8 cellular contexts compared by ENCODE assay signal in genomic region chr1:19704247-19705113, GRCh38. TPM values are rescaled to one million over a fixed set of nuclear protein-coding genes. Genes with fewer than 3 reads are reported as not detected.
DNase-seq lines count a peak whose midpoint lies in the region; ATAC-seq and TF ChIP-seq lines count a peak whose summit lies in the region.

No MANE protein-coding gene starts in this region.

- H3K36me3 ChIP-seq in Panc1 (ENCODE audit: control insufficient read depth, insufficient read depth, low read length) (no peaks in the 10 kb centered on the region), tibial artery (peaks cover 5 to 30% (median 13%) of the 10 kb centered on the region in 3 donors)

- DNase-seq in COLO829 (ENCODE audit: low spot score) = peak; percentile 83
- DNase-seq in HEK293T (ENCODE audit: extremely low spot score) = peak; percentile 90
- peak; percentile 38 for DNase-seq in Panc1 (ENCODE audit: low read depth, low spot score)
- DNase-seq in activated effector memory CD4-positive, alpha-beta T cell treated with Interleukin-2 at 50 U/mL for 16 hours = peak; percentile 48
- peak; percentile 35 for DNase-seq in foreskin melanocyte
- DNase-seq in non-pigmented ciliary epithelial cell (ENCODE audit: low read depth) = peak; percentile 36
- DNase-seq in tibial artery = peak; percentile 67 to 78

- H3K27ac ChIP-seq in Panc1 (ENCODE audit: low read length) (no peak overlapping the region), tibial artery (no peak overlapping the region)

- in situ Hi-C loops in Panc1 (cut with HindIII; ENCODE audit: low pct_unique_long_range_greater_than_20kb, low sequenced_read_pairs) = no loop called here

- TF ChIP-seq CTCF in Panc1 (IDR thresholded peaks at IDR 0.05) (peak; percentile 97), tibial artery (IDR thresholded peaks at IDR 0.05) (peak; percentile 84 to 91)

- BruUV-seq in Panc1 (replicated peaks; lab: Mats Ljungman, UMichigan) = no TSS peak

- H3K4me3 ChIP-seq in Panc1 (ENCODE audit: low read depth in 2 of 2, low read length in 2 of 2) (no peak overlapping the region), tibial artery (no peak overlapping the region)

- POLR2A ChIA-PET in HEK293T (lab: Yijun Ruan, JAX) (interaction anchor here (1.0 to 1.5 kb wide), 3 partner anchors 10 to 42 kb away, joined by 4 to 6 read pairs (median 5); no protein-coding TSS in a partner anchor), Panc1 (lab: Charles Lee) (interaction anchor here (0.5 to 0.6 kb wide), 2 partner anchors 8 to 98 kb away, joined by 3 read pairs; no protein-coding TSS in a partner anchor)

- intact Hi-C loops in Panc1 (cut with micrococcal nuclease; ENCODE audit: unreplicated experiment) (no loop called here), tibial artery (cut with DNase I; ENCODE audit: low total_unique reads) (no loop called here)

- ATAC-seq in Panc1 (peak; percentile 96), GM21360 (IDR thresholded peaks at IDR 0.05; ENCODE audit: unreplicated experiment) (no peak)

- no peaks in the 10 kb centered on the region for H3K27me3 ChIP-seq in Panc1 (ENCODE audit: control insufficient read depth, insufficient read depth, low read length)
- H3K27me3 ChIP-seq in tibial artery = no peaks in the 10 kb centered on the region

- CTCF ChIA-PET in HEK293T (lab: Yijun Ruan, JAX) (interaction anchor here (0.6 to 4.1 kb wide), 10 partner anchors 9 to 212 kb away, joined by 3 to 53 read pairs (median 4); no protein-coding TSS in a partner anchor), Panc1 (lab: Charles Lee) (interaction anchor here (0.6 to 3.8 kb wide), 5 partner anchors 23 to 96 kb away, joined by 3 to 57 read pairs (median 5); no protein-coding TSS in a partner anchor)

- H3K4me1 ChIP-seq in Panc1 (ENCODE audit: control insufficient read depth, insufficient read depth, low read length) (no peaks in the 10 kb centered on the region), tibial artery (peaks cover 0 to 8% (median 2%) of the 10 kb centered on the region in 4 donors)

- no peaks in the 10 kb centered on the region for H3K9me3 ChIP-seq in Panc1 (ENCODE audit: control insufficient read depth, insufficient read depth, low read depth, low read length)
- no peaks in the 10 kb centered on the region for H3K9me3 ChIP-seq in tibial artery

TF ChIP-seq in HEK293T, 16 proteins besides CTCF, POLR2A, EP300 and RAD21:
- TF ChIP-seq NFRKB (IDR thresholded peaks at IDR 0.05) = no peak
- no peak for TF ChIP-seq FOXM1 (IDR thresholded peaks at IDR 0.05; ENCODE audit: borderline replicate concordance)
- TF ChIP-seq L3MBTL2 (conservative IDR thresholded peaks at IDR 0.05) = no peak
- TF ChIP-seq FOXK2 (IDR thresholded peaks at IDR 0.05) = no peak
- TF ChIP-seq HDGF (IDR thresholded peaks at IDR 0.05; ENCODE audit: borderline replicate concordance) = no peak
- no peak for TF ChIP-seq BHLHE40 (IDR thresholded peaks at IDR 0.05; ENCODE audit: borderline replicate concordance)
- no peak for TF ChIP-seq SUZ12 (IDR thresholded peaks at IDR 0.05)

RNA-seq across cellular contexts. Expression of gene HTR6, which starts 39.8 kb away (rescaled TPM):
- total RNA-seq in Panc1 (2021; ENCODE audit: unreplicated experiment) = 0.10 TPM
- polyA plus RNA-seq in Panc1 (2012; ENCODE audit: insufficient read length) = 0.40 TPM

Comparison
In these comparisons a context has a peak if more than half of its experiments do, and no peak if none do; other contexts are left out.
1. DNase-seq: peak in every context shown above with its lines; median percentile 90 in HEK293T; 83 in COLO829; 72 in tibial artery; 48 in activated effector memory CD4-positive, alpha-beta T cell treated with Interleukin-2 at 50 U/mL for 16 hours; 38 in Panc1; 36 in non-pigmented ciliary epithelial cell; 35 in foreskin melanocyte.